8 cellular contexts compared by ENCODE assay signal in the genomic region with DNA sequence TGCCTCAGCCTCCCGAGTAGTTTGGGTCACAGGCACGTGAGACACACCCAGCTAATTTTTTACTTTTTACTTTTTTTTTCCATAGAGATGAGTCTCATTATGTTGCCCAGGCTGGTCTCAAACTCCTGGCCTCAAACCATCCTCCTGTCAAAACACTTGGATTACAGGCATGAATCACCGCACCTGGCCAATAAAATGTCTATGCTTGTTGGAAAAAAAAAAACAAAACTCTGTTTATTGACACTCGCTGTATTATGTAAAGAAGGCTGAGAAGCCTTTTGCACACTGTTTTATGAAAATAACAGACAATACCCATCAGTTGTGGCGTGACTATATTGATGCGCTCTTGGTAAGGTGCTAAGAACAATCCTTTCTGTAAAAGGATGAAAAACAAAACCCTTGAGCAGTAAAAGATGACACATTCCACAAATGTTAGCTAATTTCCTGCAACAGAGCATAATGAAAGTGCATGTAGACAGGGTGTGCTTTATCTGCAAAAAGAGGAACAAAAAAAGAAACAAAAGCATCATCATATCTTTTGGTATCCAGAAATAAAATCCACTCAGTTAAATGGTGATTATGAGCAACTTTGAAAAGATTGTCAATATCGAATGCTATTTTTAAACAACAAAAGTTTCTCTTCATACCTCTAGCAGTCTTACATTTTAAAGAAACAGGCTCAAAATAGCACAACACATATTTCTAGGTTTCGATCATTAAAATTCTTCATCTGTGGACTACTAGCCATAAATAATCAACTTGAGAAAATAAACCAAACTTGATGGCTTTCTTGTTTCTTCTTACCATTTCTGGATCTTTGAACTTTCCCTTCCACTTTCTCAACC.
DNase-seq lines count a peak whose midpoint lies in the region; ATAC-seq, FAIRE-seq and TF ChIP-seq lines count a peak whose summit lies in the region.

No MANE protein-coding gene starts in this region.

- no peaks in the 10 kb centered on the region for H3K36me3 Mint-ChIP-seq in immature natural killer cell

- TF ChIP-seq CTCF in keratinocyte (optimal IDR thresholded peaks at IDR 0.05 in 1 of 3, IDR thresholded peaks at IDR 0.05 in 1 of 3, conservative IDR thresholded peaks at IDR 0.05 in 1 of 3; ENCODE audit: extremely low read depth in 1 of 3, insufficient read depth in 2 of 3, low read length in 3 of 3) (no peak), heart left ventricle (IDR thresholded peaks at IDR 0.05) (no peak)

- H3K27ac Mint-ChIP-seq in immature natural killer cell, result no peak overlapping the region

- H3K9me1 ChIP-seq in keratinocyte (ENCODE audit: control insufficient read depth, extremely low read depth, insufficient read depth, low read length), result no peaks in the 10 kb centered on the region

- no peak overlapping the region for H3K9ac ChIP-seq in keratinocyte (ENCODE audit: control insufficient read depth, extremely low read depth, insufficient read depth, low read length)

- H3K4me3 ChIP-seq in keratinocyte (ENCODE audit: control insufficient read depth in 2 of 3, extremely low read depth in 1 of 3, insufficient read depth in 2 of 3, low read depth in 1 of 3, low read length in 3 of 3), result peak overlapping the region in 2 of 3 experiments; percentile 3 to 21
- H3K4me3 ChIP-seq in heart left ventricle, result no peak overlapping the region

- intact Hi-C loops in heart left ventricle (cut with DNase I), result loop anchor here (5.0 to 10.0 kb wide), 9 partner anchors 213 to 1023 kb away; no protein-coding TSS in a partner anchor

- FAIRE-seq in GM12891 (lab: Jason Lieb, UNC), result peak; percentile 80
- FAIRE-seq in H54 (lab: Jason Lieb, UNC), result peak; percentile 85
- peak; percentile 91 for FAIRE-seq in keratinocyte (lab: Jason Lieb, UNC)

- peaks cover 23% of the 10 kb centered on the region for H3K4me1 ChIP-seq in keratinocyte (ENCODE audit: control insufficient read depth, extremely low read depth, insufficient read depth, low read length)
- H3K4me1 ChIP-seq in heart left ventricle, result peaks cover 0 to 14% (median 0%) of the 10 kb centered on the region in 12 donors

- H3K27ac ChIP-seq in keratinocyte (ENCODE audit: control insufficient read depth, insufficient read depth, low read length) (no peak overlapping the region), heart left ventricle (peak overlapping the region in 1 of 12 donors; percentile 29)

- 53 to 66% (median 55%) methylated on average over 8 of the region's 8 CpGs for WGBS in heart left ventricle, 4 donors

- H3K36me3 ChIP-seq in keratinocyte (ENCODE audit: control insufficient read depth in 2 of 2, extremely low read depth in 1 of 2, insufficient read depth in 2 of 2, low read length in 2 of 2), result no peaks in the 10 kb centered on the region
- no peaks in the 10 kb centered on the region for H3K36me3 ChIP-seq in heart left ventricle

- H2AFZ ChIP-seq in keratinocyte (ENCODE audit: control insufficient read depth, low read length), result peak overlapping the region; percentile 54

- no peaks in the 10 kb centered on the region for H3K79me2 ChIP-seq in keratinocyte (ENCODE audit: control insufficient read depth, insufficient read depth, low read length)

- no peaks in the 10 kb centered on the region for H3K4me1 Mint-ChIP-seq in immature natural killer cell

- TF ChIP-seq POLR2A in GM12891 (IDR thresholded peaks at IDR 0.05; ENCODE audit: low read depth, low read length) (no peak), H54 (IDR thresholded peaks at IDR 0.05; ENCODE audit: low read depth, low read length) (no peak), heart left ventricle (IDR thresholded peaks at IDR 0.05) (no peak)

- no peak overlapping the region for H3K4me3 Mint-ChIP-seq in immature natural killer cell

- ATAC-seq in heart left ventricle, result no peak

- no peaks in the 10 kb centered on the region for H4K20me1 ChIP-seq in keratinocyte (ENCODE audit: control insufficient read depth, extremely low read depth, insufficient read depth, low read length)

- peaks cover 0 to 2% (median 0%) of the 10 kb centered on the region in 6 donors for H3K9me3 Mint-ChIP-seq in immature natural killer cell

- dilution Hi-C loops in keratinocyte (cut with MboI; ENCODE audit: extremely low pct_ligation_motif_present, low sequenced_read_pairs), result no loop called here

- no peaks in the 10 kb centered on the region for H3K27me3 ChIP-seq in keratinocyte (ENCODE audit: control insufficient read depth, extremely low read depth, insufficient read depth, low read length)
- H3K27me3 ChIP-seq in heart left ventricle, result no peaks in the 10 kb centered on the region

- H3K4me2 ChIP-seq in keratinocyte (ENCODE audit: control insufficient read depth, extremely low read depth, insufficient read depth, low read depth, low read length), result peak overlapping the region; percentile 44

- peaks cover 2 to 3% (median 3%) of the 10 kb centered on the region in 3 donors for H3K27me3 Mint-ChIP-seq in immature natural killer cell (ENCODE audit: low read depth in 3 of 3)

- DNase-seq in GM12891 (ENCODE audit: insufficient read length, low spot score) (no peak), H54 (ENCODE audit: insufficient read length, low spot score) (no peak), M059J (ENCODE audit: low read depth) (peak; percentile 82), keratinocyte (ENCODE audit: low read depth, low spot score) (peak; percentile 26), immature natural killer cell (no peak), NCI-H1105 (lab: John Stamatoyannopoulos, UW) (no peak), heart left ventricle (no peak)
- DNase-seq in stimulated activated CD4-positive, alpha-beta T cell treated with anti-CD3 and anti-CD28 coated beads, Interleukin-4, amount 100 ng/mL, for 1 hour, result no peak

- H3K9me3 ChIP-seq in keratinocyte (ENCODE audit: control insufficient read depth, low read depth, low read length), result no peaks in the 10 kb centered on the region
- no peaks in the 10 kb centered on the region for H3K9me3 ChIP-seq in heart left ventricle

TF ChIP-seq in GM12891, 5 proteins besides CTCF, POLR2A, EP300 and RAD21:
- no peak for TF ChIP-seq POU2F2 (IDR thresholded peaks at IDR 0.05; ENCODE audit: low read depth, low read length)
- TF ChIP-seq TAF1 (IDR thresholded peaks at IDR 0.05; ENCODE audit: low read depth, low read length), result no peak
- no peak for TF ChIP-seq PAX5 (IDR thresholded peaks at IDR 0.05; ENCODE audit: insufficient read depth, low read length, severe bottlenecking)
- TF ChIP-seq SPI1 (IDR thresholded peaks at IDR 0.05; ENCODE audit: low read depth, low read length), result no peak
- no peak for TF ChIP-seq POLR2AphosphoS5 (IDR thresholded peaks at IDR 0.05; ENCODE audit: low read depth, low read length)

Comparison
In these comparisons a context has a peak if more than half of its experiments do, and no peak if none do; other contexts are left out.
1. DNase-seq: peak in M059J (single experiment) and keratinocyte (single experiment); none in GM12891 (single experiment), H54 (single experiment), immature natural killer cell (0 of 3), stimulated activated CD4-positive, alpha-beta T cell treated with anti-CD3 and anti-CD28 coated beads, Interleukin-4, amount 100 ng/mL, for 1 hour (single experiment), NCI-H1105 (single experiment) and heart left ventricle (0 of 5).
2. H3K4me3 ChIP-seq: peak in keratinocyte (2 of 3); none in heart left ventricle (0 of 12).